In genomic region chr7:26457702-26458327, GRCh38 we compare ENCODE assay signal across 17 cellular contexts.
A peak's percentile ranks its signal among the peaks of the same experiment; 100 is the strongest.
DNase-seq lines count a peak whose midpoint lies in the region; ATAC-seq and TF ChIP-seq lines count a peak whose summit lies in the region.
"Had no signal": no experiment of that assay in that cellular context is flagged by ENCODE, and none has a peak within 500 bp of the region (broad histone marks: within the 10 kb centered on the region; RNA-seq: fewer than 3 reads in every experiment).

No MANE protein-coding gene starts in this region.

- no peak for TF ChIP-seq EP300 in stomach (IDR thresholded peaks at IDR 0.05)

- H3K27me3 ChIP-seq in stomach: no peaks in the 10 kb centered on the region
- H3K27me3 ChIP-seq: BLaER1 had no signal

- DNase-seq in AG20443 (ENCODE audit: low spot score): peak; percentile 35
- DNase-seq in NCI-H146 (lab: John Stamatoyannopoulos, UW): peak; percentile 38
- DNase-seq in fibroblast of mammary gland (ENCODE audit: low read depth): peak; percentile 4
- DNase-seq in mesothelial cell of epicardium (ENCODE audit: low spot score in 2 of 2, unreplicated experiment in 2 of 2): no peak
- DNase-seq in Right ventricle myocardium inferior (ENCODE audit: missing footprints): no peak
- DNase-seq in NCI-H187 treated with DMSO at 0.1 percent for 48 hours (lab: John Stamatoyannopoulos, UW): no peak
- DNase-seq in stomach: no peak
- no peak for DNase-seq in glutamatergic neuron
- DNase-seq: ACHN; CD8-positive, alpha-beta memory T cell; EL; NCI-H1694; NCI-H446; NCI-H748 treated with DMSO at 0.1 percent for 48 hours; PC-3 had no signal

- H3K27ac Mint-ChIP-seq in mesothelial cell of epicardium (peak overlapping the region; percentile 98), glutamatergic neuron (ENCODE audit: unreplicated experiment) (no peak overlapping the region)
- H3K27ac Mint-ChIP-seq: CD8-positive, alpha-beta memory T cell had no signal

- H3K9me3 Mint-ChIP-seq in mesothelial cell of epicardium (peaks cover 7% of the 10 kb centered on the region), glutamatergic neuron (ENCODE audit: unreplicated experiment) (no peaks in the 10 kb centered on the region)
- H3K9me3 Mint-ChIP-seq: CD8-positive, alpha-beta memory T cell had no signal

- H3K27me3 Mint-ChIP-seq in mesothelial cell of epicardium (ENCODE audit: low read depth) (no peaks in the 10 kb centered on the region), glutamatergic neuron (ENCODE audit: unreplicated experiment) (peaks cover 3% of the 10 kb centered on the region)

- no peaks in the 10 kb centered on the region for H3K36me3 ChIP-seq in stomach
- H3K36me3 ChIP-seq: BLaER1, HAP-1 had no signal

- H3K4me1 ChIP-seq in stomach: peaks cover 0 to 19% (median 0%) of the 10 kb centered on the region in 4 donors
- H3K4me1 ChIP-seq: BLaER1, HAP-1 had no signal

- intact Hi-C loops in Right ventricle myocardium inferior (cut with DNase I) (no loop called here), stomach (cut with DNase I; ENCODE audit: low total_unique reads) (no loop called here)

- H3K4me1 Mint-ChIP-seq in mesothelial cell of epicardium (peaks cover 69% of the 10 kb centered on the region), glutamatergic neuron (ENCODE audit: low read depth, unreplicated experiment) (peaks cover 5% of the 10 kb centered on the region)
- H3K4me1 Mint-ChIP-seq: CD8-positive, alpha-beta memory T cell had no signal

- no peak for TF ChIP-seq POLR2A in stomach (IDR thresholded peaks at IDR 0.05)

- H3K4me3 ChIP-seq in fibroblast of mammary gland (ENCODE audit: control insufficient read depth, low read depth, low read length) (no peak overlapping the region), stomach (no peak overlapping the region)
- H3K4me3 ChIP-seq: BLaER1, HAP-1 had no signal

- WGBS in stomach, 5 donors: 73 to 82% (median 78%) methylated on average over 7 of the region's 7 CpGs

- H3K36me3 Mint-ChIP-seq in mesothelial cell of epicardium: peaks cover 8% of the 10 kb centered on the region
- no peaks in the 10 kb centered on the region for H3K36me3 Mint-ChIP-seq in glutamatergic neuron (ENCODE audit: unreplicated experiment)
- H3K36me3 Mint-ChIP-seq: CD8-positive, alpha-beta memory T cell had no signal

- no peak for ATAC-seq in Right ventricle myocardium inferior
- ATAC-seq: PC-3 had no signal

- H3K4me3 Mint-ChIP-seq in mesothelial cell of epicardium (no peak overlapping the region), glutamatergic neuron (ENCODE audit: unreplicated experiment) (no peak overlapping the region)
- H3K4me3 Mint-ChIP-seq: CD8-positive, alpha-beta memory T cell had no signal

- H3K9me3 ChIP-seq in stomach: no peaks in the 10 kb centered on the region
- H3K9me3 ChIP-seq: BLaER1, HAP-1 had no signal

- TF ChIP-seq CTCF in fibroblast of mammary gland (conservative IDR thresholded peaks at IDR 0.05; ENCODE audit: control insufficient read depth, insufficient read depth, low read depth, low read length) (no peak), mesothelial cell of epicardium (IDR thresholded peaks at IDR 0.05; ENCODE audit: unreplicated experiment) (no peak), stomach (IDR thresholded peaks at IDR 0.05) (no peak), glutamatergic neuron (IDR thresholded peaks at IDR 0.05; ENCODE audit: partially characterized antibody, unreplicated experiment) (no peak)

- H3K27ac ChIP-seq in stomach: no peak overlapping the region
- H3K27ac ChIP-seq: BLaER1 had no signal

Comparison
In these comparisons a context has a peak if more than half of its experiments do, and no peak if none do; other contexts are left out.
1. DNase-seq: peak in AG20443 (single experiment), NCI-H146 (single experiment) and fibroblast of mammary gland (single experiment); none in mesothelial cell of epicardium (0 of 2), Right ventricle myocardium inferior (single experiment), NCI-H187 treated with DMSO at 0.1 percent for 48 hours (single experiment), stomach (single experiment) and glutamatergic neuron (single experiment).